In genomic region chr17:18225562-18226283, GRCh38 we compare ENCODE assay signal across 8 cellular contexts. TPM values are rescaled to one million over a fixed set of nuclear protein-coding genes. Genes with fewer than 3 reads are reported as not detected.
DNase-seq lines count a peak whose midpoint lies in the region; ATAC-seq and TF ChIP-seq lines count a peak whose summit lies in the region.

Gene LLGL1, plus strand, starts transcription at chr17:18225635. Its CDS starts 48 bp downstream, at chr17:18225683.

- H4K20me1 ChIP-seq in GM23248 (ENCODE audit: insufficient read depth) = no peaks in the 10 kb centered on the region

- H3K4me3 Mint-ChIP-seq in dendritic cell treated with granulocyte-macrophage colony-stimulating factor and Interleukin-4, amounts not matched to agents 40 ng/mL and 50 ng/mL, for 4 days = peak within 1 kb of the TSS; percentile 80

- peak within 1 kb of the TSS; percentile 93 for H2AFZ ChIP-seq in GM23248

- in situ Hi-C loops in GM23248 (cut with MboI) (no loop called here), Panc1 (cut with HindIII; ENCODE audit: low pct_unique_long_range_greater_than_20kb, low sequenced_read_pairs) (no loop called here)

- H3K36me3 Mint-ChIP-seq in dendritic cell treated with granulocyte-macrophage colony-stimulating factor and Interleukin-4, amounts not matched to agents 40 ng/mL and 50 ng/mL, for 4 days (ENCODE audit: low read depth) = peaks cover 7% of the 10 kb centered on the region

- H3K4me1 ChIP-seq in GM23248 (ENCODE audit: insufficient read depth) (peaks cover 17% of the 10 kb centered on the region), Panc1 (ENCODE audit: control insufficient read depth, insufficient read depth, low read length) (peaks cover 7% of the 10 kb centered on the region)

- H3K36me3 ChIP-seq in GM23248 (ENCODE audit: low read depth) (no peaks in the 10 kb centered on the region), Panc1 (ENCODE audit: control insufficient read depth, insufficient read depth, low read length) (no peaks in the 10 kb centered on the region)

- no peaks in the 10 kb centered on the region for H3K9me3 Mint-ChIP-seq in dendritic cell treated with granulocyte-macrophage colony-stimulating factor and Interleukin-4, amounts not matched to agents 40 ng/mL and 50 ng/mL, for 4 days

- peak within 1 kb of the TSS; percentile 75 for H3K27ac Mint-ChIP-seq in dendritic cell treated with granulocyte-macrophage colony-stimulating factor and Interleukin-4, amounts not matched to agents 40 ng/mL and 50 ng/mL, for 4 days

- H3K4me2 ChIP-seq in GM23248 (ENCODE audit: unreplicated experiment) = peak within 1 kb of the TSS; percentile 100

- POLR2A ChIA-PET in Panc1 (lab: Charles Lee) = no interaction called here

- H3K27me3 ChIP-seq in GM23248 (replicated peaks; ENCODE audit: insufficient read depth) (no peaks in the 10 kb centered on the region), Panc1 (ENCODE audit: control insufficient read depth, insufficient read depth, low read length) (no peaks in the 10 kb centered on the region)

- intact Hi-C loops in Panc1 (cut with micrococcal nuclease; ENCODE audit: unreplicated experiment) = no loop called here
- intact Hi-C loops in dendritic cell treated with granulocyte-macrophage colony-stimulating factor and Interleukin-4, amounts not matched to agents 40 ng/mL and 50 ng/mL, for 4 days (cut with micrococcal nuclease) = no loop called here

- 1% methylated on average over 18 to 40 of the region's 76 CpGs for WGBS in GM23248 (ENCODE audit: low coverage in 1 of 2, low lambda C conversion rate in 2 of 2, missing lambda C conversion rate in 2 of 2), 2 experiments

- H3K4me3 ChIP-seq in GM08714 (ENCODE audit: low read length) = peak within 1 kb of the TSS; percentile 56
- H3K4me3 ChIP-seq in GM23248 = peak within 1 kb of the TSS; percentile 100
- H3K4me3 ChIP-seq in Panc1 (ENCODE audit: low read depth in 2 of 2, low read length in 2 of 2) = peak within 1 kb of the TSS; percentile 72 to 80

- H3K9me2 ChIP-seq in GM23248 (ENCODE audit: insufficient read depth) = no peaks in the 10 kb centered on the region

- peaks cover 5% of the 10 kb centered on the region for H3F3A ChIP-seq in GM23248 (ENCODE audit: insufficient read depth)

- peaks cover 46% of the 10 kb centered on the region for H3K79me2 ChIP-seq in GM23248 (ENCODE audit: insufficient read depth)

- peak; percentile 28 for ATAC-seq in Panc1
- no peak for ATAC-seq in GM21423 (IDR thresholded peaks at IDR 0.05; ENCODE audit: unreplicated experiment)

- H3K9ac ChIP-seq in GM23248 = peak within 1 kb of the TSS; percentile 89

- peaks cover 35% of the 10 kb centered on the region for H3K4me1 Mint-ChIP-seq in dendritic cell treated with granulocyte-macrophage colony-stimulating factor and Interleukin-4, amounts not matched to agents 40 ng/mL and 50 ng/mL, for 4 days (ENCODE audit: low read depth)

- no TSS peak for BruUV-seq in Panc1 (replicated peaks; lab: Mats Ljungman, UMichigan)

- no peaks in the 10 kb centered on the region for H3K9me3 ChIP-seq in GM23248 (ENCODE audit: low read depth)
- H3K9me3 ChIP-seq in Panc1 (ENCODE audit: control insufficient read depth, insufficient read depth, low read depth, low read length) = no peaks in the 10 kb centered on the region

- H3K27me3 Mint-ChIP-seq in dendritic cell treated with granulocyte-macrophage colony-stimulating factor and Interleukin-4, amounts not matched to agents 40 ng/mL and 50 ng/mL, for 4 days = peaks cover 5% of the 10 kb centered on the region

- no peak for TF ChIP-seq CTCF in Panc1 (IDR thresholded peaks at IDR 0.05)

- no peak for DNase-seq in GM23248
- DNase-seq in Panc1 (ENCODE audit: low read depth, low spot score) = no peak
- DNase-seq in mucosa of gallbladder (ENCODE audit: low spot score) = no peak
- no peak for DNase-seq in ureter (ENCODE audit: low spot score)
- no peak for DNase-seq in MV-4-11 (lab: John Stamatoyannopoulos, UW)

- CTCF ChIA-PET in Panc1 (lab: Charles Lee) = no interaction called here

- H3K27ac ChIP-seq in GM23248 (peak within 1 kb of the TSS; percentile 35; the same call in 1 of the 2 replicates), Panc1 (ENCODE audit: low read length) (peak within 1 kb of the TSS; percentile 76)

RNA-seq across cellular contexts. Expression of gene LLGL1, which starts in this region (rescaled TPM):
- 37.3 and 40.3 TPM in 2 replicates for total RNA-seq in GM23248 (2014; rRNA removed; shearing (Covaris generic))
- polyA plus RNA-seq in GM23248 (2016; fragmentation: Nextera tagmentation; extraction: Ambion mirVana) = 3.4 and 3.5 TPM in 2 replicates
- total RNA-seq in Panc1 (2021; ENCODE audit: unreplicated experiment) = 18.4 TPM
- polyA plus RNA-seq in Panc1 (2012; ENCODE audit: insufficient read length) = 21.4 TPM
- total RNA-seq in mucosa of gallbladder = 19.6 TPM
- total RNA-seq in ureter = 18.5 TPM
